ENCODE assay signal across 1 cellular context in genomic region chr17:1203111-1203966, GRCh38.
TF ChIP-seq lines count a peak whose summit lies in the region.

No MANE protein-coding gene starts in this region.

TF ChIP-seq in A549, 52 proteins besides CTCF, POLR2A, EP300 and RAD21 (continued from another document):
- TF ChIP-seq MAX (IDR thresholded peaks at IDR 0.05) (peak; percentile 46; the same call in 1 of the 2 replicates), FOSL2 (IDR thresholded peaks at IDR 0.05) (no peak), FOSL2 (CRISPR knock-in tag; IDR thresholded peaks at IDR 0.05) (peak; percentile 45; the same call in 1 of the 2 replicates)
- TF ChIP-seq, protein P1, sequence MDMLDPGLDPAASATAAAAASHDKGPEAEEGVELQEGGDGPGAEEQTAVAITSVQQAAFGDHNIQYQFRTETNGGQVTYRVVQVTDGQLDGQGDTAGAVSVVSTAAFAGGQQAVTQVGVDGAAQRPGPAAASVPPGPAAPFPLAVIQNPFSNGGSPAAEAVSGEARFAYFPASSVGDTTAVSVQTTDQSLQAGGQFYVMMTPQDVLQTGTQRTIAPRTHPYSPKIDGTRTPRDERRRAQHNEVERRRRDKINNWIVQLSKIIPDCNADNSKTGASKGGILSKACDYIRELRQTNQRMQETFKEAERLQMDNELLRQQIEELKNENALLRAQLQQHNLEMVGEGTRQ (IDR thresholded peaks at IDR 0.05): peak; percentile 87
